8 cellular contexts compared by ENCODE assay signal in genomic region chr5:157731272-157732129, GRCh38. TPM values are rescaled to one million over a fixed set of nuclear protein-coding genes. Genes with fewer than 3 reads are reported as not detected.
DNase-seq lines count a peak whose midpoint lies in the region; ATAC-seq and TF ChIP-seq lines count a peak whose summit lies in the region.

Gene THG1L (plus strand): TSS chr5:157731420. CDS start chr5:157731441, 21 bp downstream.

- TF ChIP-seq EP300 in ovary (IDR thresholded peaks at IDR 0.05): no peak

- POLR2A ChIA-PET in activated naive CD8-positive, alpha-beta T cell treated with anti-CD3 and anti-CD28 coated beads, Interleukin-2, amount 10 ng/mL, durations not matched to agents 7 days and 5 days (lab: Charles Lee): interaction anchor here (0.7 to 1.3 kb wide), 2 partner anchors 13 to 414 kb away, joined by 4 to 7 read pairs; partner anchors contain the start of gene LSM11

- peaks cover 6% of the 10 kb centered on the region for H3K36me3 Mint-ChIP-seq in activated naive CD8-positive, alpha-beta T cell treated with anti-CD3 and anti-CD28 coated beads, Interleukin-2, amount 10 ng/mL, durations not matched to agents 7 days and 5 days

- H3K79me2 ChIP-seq in SU-DHL-6 (ENCODE audit: insufficient read depth, low read length): peaks cover 10% of the 10 kb centered on the region; the same call in 1 of the 2 replicates

- ATAC-seq in HG02678 (IDR thresholded peaks at IDR 0.05; ENCODE audit: unreplicated experiment): peak; percentile 93
- ATAC-seq in activated naive CD8-positive, alpha-beta T cell treated with anti-CD3 and anti-CD28 coated beads, Interleukin-2, amount 10 ng/mL, durations not matched to agents 7 days and 5 days (ENCODE audit: low read depth): peak; percentile 96

- no peaks in the 10 kb centered on the region for H3K27me3 Mint-ChIP-seq in activated naive CD8-positive, alpha-beta T cell treated with anti-CD3 and anti-CD28 coated beads, Interleukin-2, amount 10 ng/mL, durations not matched to agents 7 days and 5 days

- peak within 1 kb of the TSS; percentile 91 for H3K27ac Mint-ChIP-seq in activated naive CD8-positive, alpha-beta T cell treated with anti-CD3 and anti-CD28 coated beads, Interleukin-2, amount 10 ng/mL, durations not matched to agents 7 days and 5 days

- H3K27me3 ChIP-seq in SU-DHL-6 (ENCODE audit: low read length): no peaks in the 10 kb centered on the region
- H3K27me3 ChIP-seq in ovary: no peaks in the 10 kb centered on the region
- H3K27me3 ChIP-seq in tibial artery: no peaks in the 10 kb centered on the region

- H3K9me2 ChIP-seq in SU-DHL-6 (replicated peaks; ENCODE audit: insufficient read depth, low read length): no peaks in the 10 kb centered on the region

- H3K4me1 Mint-ChIP-seq in activated naive CD8-positive, alpha-beta T cell treated with anti-CD3 and anti-CD28 coated beads, Interleukin-2, amount 10 ng/mL, durations not matched to agents 7 days and 5 days: peaks cover 10% of the 10 kb centered on the region

- H4K20me1 ChIP-seq in SU-DHL-6 (ENCODE audit: low read depth, low read length): no peaks in the 10 kb centered on the region

- DNase-seq in NCI-H128 (lab: John Stamatoyannopoulos, UW; ENCODE audit: unreplicated experiment) (peak; percentile 96), head of caudate nucleus (peak; percentile 99 to 100 (median 100)), ovary (peak; percentile 97 to 99 (median 98)), tibial artery (peak; percentile 99)
- DNase-seq in activated naive CD8-positive, alpha-beta T cell treated with anti-CD3 and anti-CD28 coated beads, Interleukin-2, amount 10 ng/mL, durations not matched to agents 7 days and 5 days: peak; percentile 97

- WGBS in ovary, 3 donors: 0 to 1% (median 0%) methylated on average over 44 to 47 of the region's 47 CpGs

- TF ChIP-seq CTCF in SU-DHL-6 (IDR thresholded peaks at IDR 0.05; ENCODE audit: insufficient read depth, low read length, poor library complexity, severe bottlenecking) (no peak), ovary (IDR thresholded peaks at IDR 0.05) (no peak), tibial artery (IDR thresholded peaks at IDR 0.05) (no peak)

- peak within 1 kb of the TSS; percentile 43 for H2AFZ ChIP-seq in SU-DHL-6 (ENCODE audit: low read depth, low read length, severe bottlenecking)

- H3K9me3 ChIP-seq in SU-DHL-6 (ENCODE audit: insufficient read depth, low read length): no peaks in the 10 kb centered on the region
- no peaks in the 10 kb centered on the region for H3K9me3 ChIP-seq in ovary
- no peaks in the 10 kb centered on the region for H3K9me3 ChIP-seq in tibial artery

- no peaks in the 10 kb centered on the region for H3K9me3 Mint-ChIP-seq in activated naive CD8-positive, alpha-beta T cell treated with anti-CD3 and anti-CD28 coated beads, Interleukin-2, amount 10 ng/mL, durations not matched to agents 7 days and 5 days

- peak within 1 kb of the TSS; percentile 70 for H3K9ac ChIP-seq in SU-DHL-6 (ENCODE audit: low read length)

- H3F3A ChIP-seq in SU-DHL-6 (ENCODE audit: insufficient read depth): peaks cover 21% of the 10 kb centered on the region

- intact Hi-C loops in head of caudate nucleus (cut with DNase I) (no loop called here), ovary (cut with DNase I) (no loop called here), tibial artery (cut with DNase I; ENCODE audit: low total_unique reads) (loop anchor here (10.0 kb wide), 1 partner anchor 567 kb away; the partner anchor contains the start of gene GARIN3)

- peak; percentile 82 for TF ChIP-seq POLR2A in GM10847 (IDR thresholded peaks at IDR 0.05; ENCODE audit: extremely low read depth, insufficient read length)
- TF ChIP-seq POLR2A in ovary (IDR thresholded peaks at IDR 0.05): peak; percentile 71

- peak within 1 kb of the TSS; percentile 93 for H3K27ac ChIP-seq in SU-DHL-6 (ENCODE audit: low read depth, low read length)
- peak within 1 kb of the TSS; percentile 9 to 97 for H3K27ac ChIP-seq in ovary
- peak within 1 kb of the TSS; percentile 85 to 90 for H3K27ac ChIP-seq in tibial artery

- H3K36me3 ChIP-seq in SU-DHL-6 (ENCODE audit: low read length) (peaks cover 18% of the 10 kb centered on the region), ovary (no peaks in the 10 kb centered on the region), tibial artery (peaks cover 13 to 37% (median 19%) of the 10 kb centered on the region in 3 donors)

- H3K4me3 Mint-ChIP-seq in activated naive CD8-positive, alpha-beta T cell treated with anti-CD3 and anti-CD28 coated beads, Interleukin-2, amount 10 ng/mL, durations not matched to agents 7 days and 5 days: peak within 1 kb of the TSS; percentile 90

- peak within 1 kb of the TSS; percentile 94 for H3K4me2 ChIP-seq in SU-DHL-6 (ENCODE audit: low read depth, low read length, poor library complexity, severe bottlenecking)

- H3K4me1 ChIP-seq in ovary (ENCODE audit: insufficient read depth): no peaks in the 10 kb centered on the region
- H3K4me1 ChIP-seq in tibial artery: peaks cover 0 to 4% (median 2%) of the 10 kb centered on the region in 4 donors

- H3K4me3 ChIP-seq in SU-DHL-6 (ENCODE audit: insufficient read depth, low read length, poor library complexity, severe bottlenecking) (peak within 1 kb of the TSS; percentile 75), ovary (peak within 1 kb of the TSS; percentile 77), tibial artery (peak within 1 kb of the TSS; percentile 64 to 82)

RNA-seq across cellular contexts. Expression of gene THG1L, which starts in this region (rescaled TPM):
- 10 to 100 TPM; 10.9 to 13.3 TPM for total RNA-seq in activated naive CD8-positive, alpha-beta T cell treated with anti-CD3 and anti-CD28 coated beads, Interleukin-2, amount 10 ng/mL, durations not matched to agents 7 days and 5 days
- total RNA-seq in ovary: 10 to 100 TPM in 6 of 7 donors, 1 to 10 TPM in 1; 8.9 to 16.5 (median 14.3) TPM
- 10 to 100 TPM; 11.4 to 23.6 TPM for polyA plus RNA-seq in ovary

Comparison
In these comparisons a context has a peak if more than half of its experiments do, and no peak if none do; other contexts are left out.
1. Peak in every context shown above with its lines: DNase-seq, ATAC-seq, H3K4me3 ChIP-seq and H3K27ac ChIP-seq.